In genomic region chr13:23956106-23956505, GRCh38 we compare ENCODE assay signal across 13 cellular contexts. TPM values are rescaled to one million over a fixed set of nuclear protein-coding genes. Genes with fewer than 3 reads are reported as not detected.
DNase-seq lines count a peak whose midpoint lies in the region; ATAC-seq, FAIRE-seq and TF ChIP-seq lines count a peak whose summit lies in the region.
"Had no signal": no experiment of that assay in that cellular context is flagged by ENCODE, and none has a peak within 500 bp of the region (broad histone marks: within the 10 kb centered on the region; RNA-seq: fewer than 3 reads in every experiment).

No MANE protein-coding gene starts in this region.

- no peaks in the 10 kb centered on the region for H4K20me1 ChIP-seq in OCI-LY7 (ENCODE audit: insufficient read depth, low read length)

- no peak for TF ChIP-seq RAD21 in A549 (conservative IDR thresholded peaks at IDR 0.05 in 1 of 2, IDR thresholded peaks at IDR 0.05 in 1 of 2)

- peak in 1 of 2 experiments; percentile 33 for DNase-seq in A549 (ENCODE audit: low read depth in 1 of 2, low spot score in 1 of 2)
- peak; percentile 77 for DNase-seq in RWPE1 (ENCODE audit: low spot score)
- peak; percentile 43 for DNase-seq in fibroblast of villous mesenchyme (ENCODE audit: low read depth)
- DNase-seq in OCI-LY7 (ENCODE audit: low spot score), result no peak
- DNase-seq in progenitor cell of endocrine pancreas (ENCODE audit: low spot score, unreplicated experiment), result no peak
- DNase-seq: NCI-H2081 treated with DMSO at 0.1 percent for 48 hours, SW 1271 had no signal

- 6% methylated on average over 4 of the region's 4 CpGs for WGBS in A549 (ENCODE audit: missing lambda C conversion rate)

- no peak for TF ChIP-seq EP300 in A549 (IDR thresholded peaks at IDR 0.05)

- H3K4me3 ChIP-seq in A549 (no peak overlapping the region), fibroblast of villous mesenchyme (ENCODE audit: low read depth, low read length) (no peak overlapping the region), OCI-LY7 (ENCODE audit: low read depth, low read length, poor library complexity, severe bottlenecking) (no peak overlapping the region)
- H3K4me3 ChIP-seq: suprapubic skin had no signal

- ATAC-seq in A549 (peak; percentile 34 to 46; a peak in 2 of 6 replicates), GM21529 (IDR thresholded peaks at IDR 0.05; ENCODE audit: unreplicated experiment) (peak; percentile 47), GM18907 (IDR thresholded peaks at IDR 0.05; ENCODE audit: unreplicated experiment) (no peak), HG02588 (IDR thresholded peaks at IDR 0.05; ENCODE audit: unreplicated experiment) (no peak)

- peaks cover 17% of the 10 kb centered on the region for H3K27me3 Mint-ChIP-seq in progenitor cell of endocrine pancreas

- no peak for FAIRE-seq in A549 (lab: Jason Lieb, UNC)

- TF ChIP-seq CTCF in A549 (IDR thresholded peaks at IDR 0.05), result no peak
- no peak for TF ChIP-seq CTCF in RWPE1 (conservative IDR thresholded peaks at IDR 0.05; ENCODE audit: low read depth)
- no peak for TF ChIP-seq CTCF in fibroblast of villous mesenchyme (IDR thresholded peaks at IDR 0.05; ENCODE audit: insufficient read depth, low read depth, low read length)
- TF ChIP-seq CTCF in OCI-LY7 (conservative IDR thresholded peaks at IDR 0.05; ENCODE audit: low read length), result no peak
- no peak for TF ChIP-seq CTCF in progenitor cell of endocrine pancreas (IDR thresholded peaks at IDR 0.05; ENCODE audit: unreplicated experiment)

- no peak overlapping the region for H2AFZ ChIP-seq in OCI-LY7 (ENCODE audit: low read length)

- TF ChIP-seq POLR2A in A549 (IDR thresholded peaks at IDR 0.05; ENCODE audit: low read length), result no peak

- no TSS peak for BruUV-seq in OCI-LY7 (replicated peaks; lab: Mats Ljungman, UMichigan)

- no peak overlapping the region for H3K27ac ChIP-seq in A549
- H3K27ac ChIP-seq in RWPE1, result peak overlapping the region; percentile 60
- no peak overlapping the region for H3K27ac ChIP-seq in OCI-LY7 (ENCODE audit: low read depth, low read length, poor library complexity, severe bottlenecking)
- H3K27ac ChIP-seq: suprapubic skin had no signal

- no peak overlapping the region for H3K27ac Mint-ChIP-seq in progenitor cell of endocrine pancreas
- H3K27ac Mint-ChIP-seq: CD14-positive monocyte had no signal

- H3K9me3 ChIP-seq in A549 (no peaks in the 10 kb centered on the region), OCI-LY7 (ENCODE audit: low read length) (no peaks in the 10 kb centered on the region)
- H3K9me3 ChIP-seq: suprapubic skin had no signal

- H3K36me3 ChIP-seq in OCI-LY7 (ENCODE audit: insufficient read depth, low read length), result no peaks in the 10 kb centered on the region
- H3K36me3 ChIP-seq: suprapubic skin had no signal

- no peaks in the 10 kb centered on the region for H3K9me2 ChIP-seq in OCI-LY7 (ENCODE audit: insufficient read depth, low read length)

- H3K4me1 ChIP-seq in A549 (no peaks in the 10 kb centered on the region), OCI-LY7 (ENCODE audit: insufficient read depth, low read length, poor library complexity, severe bottlenecking) (no peaks in the 10 kb centered on the region)

- CTCF ChIA-PET in A549 (lab: Yijun Ruan, JAX) (interaction anchor here (1.0 to 1.5 kb wide), 2 partner anchors 36 to 264 kb away, joined by 3 read pairs; no protein-coding TSS in a partner anchor), RWPE1 (lab: Yijun Ruan, JAX) (no interaction called here), OCI-LY7 (lab: Charles Lee; ENCODE audit: unreplicated experiment) (no interaction called here)

- no peaks in the 10 kb centered on the region for H3K36me3 Mint-ChIP-seq in progenitor cell of endocrine pancreas (ENCODE audit: insufficient read depth)
- H3K36me3 Mint-ChIP-seq: CD14-positive monocyte had no signal

- peaks cover 3% of the 10 kb centered on the region for H3K4me1 Mint-ChIP-seq in progenitor cell of endocrine pancreas (ENCODE audit: low read depth)
- H3K4me1 Mint-ChIP-seq: CD14-positive monocyte had no signal

- H3K4me2 ChIP-seq in A549, result no peak overlapping the region
- H3K4me2 ChIP-seq in OCI-LY7 (ENCODE audit: low read length), result no peak overlapping the region

- H3K4me3 Mint-ChIP-seq in progenitor cell of endocrine pancreas (ENCODE audit: low read depth), result no peak overlapping the region
- H3K4me3 Mint-ChIP-seq: CD14-positive monocyte had no signal

- H3K9me3 Mint-ChIP-seq in progenitor cell of endocrine pancreas (ENCODE audit: low read depth), result no peaks in the 10 kb centered on the region

- POLR2A ChIA-PET in A549 (lab: Yijun Ruan, JAX), result no interaction called here
- POLR2A ChIA-PET in RWPE1 (lab: Yijun Ruan, JAX; ENCODE audit: low non-redundant PET), result no interaction called here
- POLR2A ChIA-PET in OCI-LY7 (lab: Charles Lee), result no interaction called here

- H3K79me2 ChIP-seq in OCI-LY7 (ENCODE audit: insufficient read depth, low read depth, low read length), result no peaks in the 10 kb centered on the region

- intact Hi-C loops in OCI-LY7 (cut with micrococcal nuclease; ENCODE audit: unreplicated experiment), result no loop called here

TF ChIP-seq in A549, 52 proteins besides CTCF, POLR2A, EP300 and RAD21:
- TF ChIP-seq NR3C1 (IDR thresholded peaks at IDR 0.05), result no peak
- TF ChIP-seq, protein P1, sequence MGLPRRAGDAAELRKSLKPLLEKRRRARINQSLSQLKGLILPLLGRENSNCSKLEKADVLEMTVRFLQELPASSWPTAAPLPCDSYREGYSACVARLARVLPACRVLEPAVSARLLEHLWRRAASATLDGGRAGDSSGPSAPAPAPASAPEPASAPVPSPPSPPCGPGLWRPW (IDR thresholded peaks at IDR 0.05), result no peak
- TF ChIP-seq EHMT2 (IDR thresholded peaks at IDR 0.05; ENCODE audit: low read depth), result no peak
- TF ChIP-seq HOXA7 (CRISPR knock-in tag; IDR thresholded peaks at IDR 0.05), result no peak
- TF ChIP-seq RCOR1 (IDR thresholded peaks at IDR 0.05; ENCODE audit: low read depth, low read length), result no peak
- TF ChIP-seq, protein P2, sequence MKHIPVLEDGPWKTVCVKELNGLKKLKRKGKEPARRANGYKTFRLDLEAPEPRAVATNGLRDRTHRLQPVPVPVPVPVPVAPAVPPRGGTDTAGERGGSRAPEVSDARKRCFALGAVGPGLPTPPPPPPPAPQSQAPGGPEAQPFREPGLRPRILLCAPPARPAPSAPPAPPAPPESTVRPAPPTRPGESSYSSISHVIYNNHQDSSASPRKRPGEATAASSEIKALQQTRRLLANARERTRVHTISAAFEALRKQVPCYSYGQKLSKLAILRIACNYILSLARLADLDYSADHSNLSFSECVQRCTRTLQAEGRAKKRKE (CRISPR knock-in tag; IDR thresholded peaks at IDR 0.05; ENCODE audit: low read depth), result no peak
- no peak for TF ChIP-seq SREBF2 (IDR thresholded peaks at IDR 0.05)
- TF ChIP-seq ESRRA (IDR thresholded peaks at IDR 0.05; ENCODE audit: borderline replicate concordance, low read length), result no peak
- TF ChIP-seq KDM1A (IDR thresholded peaks at IDR 0.05; ENCODE audit: low read depth), result no peak
- TF ChIP-seq KDM5A (IDR thresholded peaks at IDR 0.05), result no peak

RNA-seq across cellular contexts. Expression of gene C1QTNF9B, which starts 58.8 kb away (rescaled TPM):
- not detected in 2 replicates for polyA plus RNA-seq in A549 (2011; rRNA removed)
- polyA plus RNA-seq in A549 (2012; cell fraction: cytosol; rRNA removed), result not detected in 2 replicates
- polyA plus RNA-seq in A549 (2012; cell fraction: nucleus; rRNA removed), result not detected in 2 replicates
- polyA plus RNA-seq in A549 (2017; fragmentation: RNase III; extraction: RNeasy Plus Mini Kit Qiagen cat#74134 plus additional on column Dnase treatment), result not detected in 3 replicates
- not detected in 2 replicates for polyA minus RNA-seq in A549 (2011; rRNA and poly(A)+ RNA removed)
- total RNA-seq in fibroblast of villous mesenchyme, result 0.64 and 0.86 TPM in 2 replicates
- total RNA-seq in OCI-LY7 (2014; rRNA removed; shearing (Covaris generic)), result not detected in 2 replicates
- not detected in 2 replicates for total RNA-seq in OCI-LY7 (2022)
- not detected in 2 replicates for total RNA-seq in progenitor cell of endocrine pancreas
- total RNA-seq: dermis microvascular lymphatic vessel endothelial cell had no signal
- polyA plus RNA-seq: CD14-positive monocyte had no signal

Comparison
In these comparisons a context has a peak if more than half of its experiments do, and no peak if none do; other contexts are left out.
1. ATAC-seq: peak in A549 (2 of 2) and GM21529 (single experiment); none in GM18907 (single experiment) and HG02588 (single experiment).
2. DNase-seq: peak in RWPE1 (single experiment) and fibroblast of villous mesenchyme (single experiment); none in OCI-LY7 (single experiment) and progenitor cell of endocrine pancreas (single experiment).